Comparison of ENCODE assay signal across 7 cellular contexts in genomic region chr16:29258946-29259634, GRCh38.
A peak's percentile ranks its signal among the peaks of the same experiment; 100 is the strongest.
DNase-seq lines count a peak whose midpoint lies in the region; ATAC-seq, FAIRE-seq and TF ChIP-seq lines count a peak whose summit lies in the region.
"Not testable (repeated sequence)": the region's sequence is repeated elsewhere in the genome, so short reads cannot be mapped to it uniquely, and the experiment has no call there.

No MANE protein-coding gene starts in this region.

- WGBS in A549 (ENCODE audit: missing lambda C conversion rate) = 93% methylated on average over 12 of the region's 19 CpGs
- 93 to 96% (median 95%) methylated on average over 12 to 19 of the region's 19 CpGs for WGBS in heart left ventricle, 4 donors
- WGBS in right lobe of liver (ENCODE audit: insufficient coverage, low coverage, low lambda C conversion rate, missing lambda C conversion rate) = 65% methylated on average over 7 of the region's 19 CpGs
- WGBS in ovary, 3 donors = 49 to 74% (median 60%) methylated on average over 19 of the region's 19 CpGs
- WGBS in stomach, 5 donors = 87 to 97% (median 89%) methylated on average over 9 to 19 of the region's 19 CpGs

- not testable (repeated sequence) for DNase-seq in A549 (ENCODE audit: low read depth in 1 of 2, low spot score in 1 of 2); activated CD4-positive, alpha-beta T cell treated with anti-CD3 and anti-CD28 coated beads, Interleukin-2, amount 10 ng/mL, durations not matched to agents 7 days and 5 days; heart left ventricle; stomach
- DNase-seq in islet precursor cell = peak; percentile 23
- peak in 1 of 3 donors; percentile 70 for DNase-seq in right lobe of liver
- DNase-seq in ovary = peak in 2 of 5 donors; percentile 32 to 54

- not testable (repeated sequence) for H3K36me3 ChIP-seq in heart left ventricle, right lobe of liver, ovary, stomach

- POLR2A ChIA-PET in A549 (lab: Yijun Ruan, JAX); activated CD4-positive, alpha-beta T cell treated with anti-CD3 and anti-CD28 coated beads, Interleukin-2, amount 10 ng/mL, durations not matched to agents 7 days and 5 days (lab: Charles Lee): not testable (repeated sequence)

- CTCF ChIA-PET in A549 (lab: Yijun Ruan, JAX) = not testable (repeated sequence)
- CTCF ChIA-PET in activated CD4-positive, alpha-beta T cell treated with anti-CD3 and anti-CD28 coated beads, Interleukin-2, amount 10 ng/mL, durations not matched to agents 7 days and 5 days (lab: Charles Lee) = interaction anchor here (0.6 kb wide), 1 partner anchor 15 kb away, joined by 3 read pairs; no protein-coding TSS in a partner anchor

- H3K27me3 Mint-ChIP-seq in activated CD4-positive, alpha-beta T cell treated with anti-CD3 and anti-CD28 coated beads, Interleukin-2, amount 10 ng/mL, durations not matched to agents 7 days and 5 days = not testable (repeated sequence)

- not testable (repeated sequence) for TF ChIP-seq EP300 in A549 (IDR thresholded peaks at IDR 0.05); ovary (IDR thresholded peaks at IDR 0.05); stomach (IDR thresholded peaks at IDR 0.05)

- H3K27ac ChIP-seq in A549 = peak overlapping the region; percentile 35 to 96; a peak in 3 of 6 replicates
- peak overlapping the region; percentile 62 to 95 (median 84) for H3K27ac ChIP-seq in heart left ventricle
- peak overlapping the region; percentile 83 to 96 (median 93) for H3K27ac ChIP-seq in right lobe of liver
- peak overlapping the region; percentile 68 to 90 for H3K27ac ChIP-seq in ovary
- peak overlapping the region; percentile 79 to 87 (median 85) for H3K27ac ChIP-seq in stomach

- ATAC-seq in A549, heart left ventricle: not testable (repeated sequence)
- peak in 1 of 4 donors; percentile 8 for ATAC-seq in right lobe of liver

- peak overlapping the region; percentile 20 for H3K27ac Mint-ChIP-seq in activated CD4-positive, alpha-beta T cell treated with anti-CD3 and anti-CD28 coated beads, Interleukin-2, amount 10 ng/mL, durations not matched to agents 7 days and 5 days

- not testable (repeated sequence) for H3K27me3 ChIP-seq in heart left ventricle, right lobe of liver, ovary, stomach

- not testable (repeated sequence) for H3K4me3 Mint-ChIP-seq in activated CD4-positive, alpha-beta T cell treated with anti-CD3 and anti-CD28 coated beads, Interleukin-2, amount 10 ng/mL, durations not matched to agents 7 days and 5 days

- TF ChIP-seq POLR2A in A549 (IDR thresholded peaks at IDR 0.05; ENCODE audit: low read length); heart left ventricle (IDR thresholded peaks at IDR 0.05); right lobe of liver (IDR thresholded peaks at IDR 0.05); ovary (IDR thresholded peaks at IDR 0.05); stomach (IDR thresholded peaks at IDR 0.05): not testable (repeated sequence)

- not testable (repeated sequence) for H3K36me3 Mint-ChIP-seq in activated CD4-positive, alpha-beta T cell treated with anti-CD3 and anti-CD28 coated beads, Interleukin-2, amount 10 ng/mL, durations not matched to agents 7 days and 5 days (ENCODE audit: low read depth)

- not testable (repeated sequence) for TF ChIP-seq CTCF in A549 (IDR thresholded peaks at IDR 0.05); heart left ventricle (IDR thresholded peaks at IDR 0.05); right lobe of liver (IDR thresholded peaks at IDR 0.05); ovary (IDR thresholded peaks at IDR 0.05); stomach (IDR thresholded peaks at IDR 0.05)

- H3K9me3 Mint-ChIP-seq in activated CD4-positive, alpha-beta T cell treated with anti-CD3 and anti-CD28 coated beads, Interleukin-2, amount 10 ng/mL, durations not matched to agents 7 days and 5 days = not testable (repeated sequence)

- intact Hi-C loops in heart left ventricle (cut with DNase I) (loop anchor here in 7 of 10 donors (5.0 to 10.0 kb wide), 3 partner anchors 142 to 147 kb away; no protein-coding TSS in a partner anchor), ovary (cut with DNase I) (loop anchor here in 2 of 4 donors (5.0 to 10.0 kb wide), 2 partner anchors 142 to 144 kb away; no protein-coding TSS in a partner anchor)
- intact Hi-C loops in right lobe of liver (cut with DNase I); stomach (cut with DNase I; ENCODE audit: low total_unique reads): not testable (repeated sequence)

- H3K4me1 ChIP-seq in A549 (peaks cover 25% of the 10 kb centered on the region), heart left ventricle (peaks cover 0 to 59% (median 16%) of the 10 kb centered on the region in 12 donors), right lobe of liver (peaks cover 0 to 17% (median 6%) of the 10 kb centered on the region in 4 donors), ovary (ENCODE audit: insufficient read depth) (peaks cover 40% of the 10 kb centered on the region), stomach (peaks cover 12 to 31% (median 21%) of the 10 kb centered on the region in 4 donors)

- H3K4me2 ChIP-seq in A549 = not testable (repeated sequence)

- H3K4me3 ChIP-seq in A549, heart left ventricle, ovary, stomach: not testable (repeated sequence)
- H3K4me3 ChIP-seq in right lobe of liver = peak overlapping the region in 2 of 3 donors; percentile 52

- FAIRE-seq in A549 (lab: Jason Lieb, UNC) = not testable (repeated sequence)

- H3K9me3 ChIP-seq in A549, heart left ventricle, right lobe of liver, ovary, stomach: not testable (repeated sequence)

- H3K4me1 Mint-ChIP-seq in activated CD4-positive, alpha-beta T cell treated with anti-CD3 and anti-CD28 coated beads, Interleukin-2, amount 10 ng/mL, durations not matched to agents 7 days and 5 days = not testable (repeated sequence)

- not testable (repeated sequence) for TF ChIP-seq RAD21 in A549 (conservative IDR thresholded peaks at IDR 0.05 in 1 of 2, IDR thresholded peaks at IDR 0.05 in 1 of 2)
